In the genomic region with DNA sequence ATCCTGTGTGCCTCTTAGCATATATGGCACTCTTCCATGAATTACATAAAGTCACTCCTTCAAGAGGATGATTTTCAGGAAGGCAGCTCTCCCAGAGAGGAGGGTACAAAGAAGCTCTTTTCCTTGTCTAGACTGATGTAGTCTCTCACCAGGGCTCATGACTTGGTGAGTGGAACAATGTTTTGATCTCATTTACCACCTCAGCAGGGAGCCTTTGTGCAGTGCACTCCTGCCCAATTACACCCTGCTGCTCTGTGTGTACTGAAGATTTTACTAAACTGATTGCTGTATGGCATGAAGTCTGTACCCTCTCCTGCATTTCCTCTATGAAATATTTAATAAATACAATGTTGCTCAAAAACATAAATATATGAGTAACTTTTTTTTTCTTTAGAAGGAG, we compare ENCODE assay signal across 2 cellular contexts.
TF ChIP-seq lines count a peak whose summit lies in the region.

No MANE protein-coding gene starts in this region.

TF ChIP-seq in HEK293T, 16 proteins besides CTCF, POLR2A, EP300 and RAD21 (continued from another document):
- peak; percentile 35; the same call in 1 of the 2 replicates for TF ChIP-seq CTBP1 (IDR thresholded peaks at IDR 0.05; ENCODE audit: borderline replicate concordance)
- TF ChIP-seq, protein P1, sequence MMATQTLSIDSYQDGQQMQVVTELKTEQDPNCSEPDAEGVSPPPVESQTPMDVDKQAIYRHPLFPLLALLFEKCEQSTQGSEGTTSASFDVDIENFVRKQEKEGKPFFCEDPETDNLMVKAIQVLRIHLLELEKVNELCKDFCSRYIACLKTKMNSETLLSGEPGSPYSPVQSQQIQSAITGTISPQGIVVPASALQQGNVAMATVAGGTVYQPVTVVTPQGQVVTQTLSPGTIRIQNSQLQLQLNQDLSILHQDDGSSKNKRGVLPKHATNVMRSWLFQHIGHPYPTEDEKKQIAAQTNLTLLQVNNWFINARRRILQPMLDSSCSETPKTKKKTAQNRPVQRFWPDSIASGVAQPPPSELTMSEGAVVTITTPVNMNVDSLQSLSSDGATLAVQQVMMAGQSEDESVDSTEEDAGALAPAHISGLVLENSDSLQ (IDR thresholded peaks at IDR 0.05): no peak; the same call in 1 of the 2 replicates
- TF ChIP-seq LEF1 (IDR thresholded peaks at IDR 0.05; ENCODE audit: borderline replicate concordance): no peak; the same call in 1 of the 2 replicates
- TF ChIP-seq ELF4 (IDR thresholded peaks at IDR 0.05): no peak
- TF ChIP-seq ARNT (IDR thresholded peaks at IDR 0.05): peak; percentile 92
- TF ChIP-seq ZNF384 (IDR thresholded peaks at IDR 0.05): no peak
- no peak for TF ChIP-seq HDGF (IDR thresholded peaks at IDR 0.05; ENCODE audit: borderline replicate concordance)
- TF ChIP-seq L3MBTL2 (conservative IDR thresholded peaks at IDR 0.05): no peak
- no peak for TF ChIP-seq BHLHE40 (IDR thresholded peaks at IDR 0.05; ENCODE audit: borderline replicate concordance)

TF ChIP-seq in SK-N-SH, 30 proteins besides CTCF, POLR2A, EP300 and RAD21 (continued from another document):
- TF ChIP-seq TAF1 (IDR thresholded peaks at IDR 0.05; ENCODE audit: borderline replicate concordance, low read depth, low read length): no peak
- no peak for TF ChIP-seq FOXM1 (IDR thresholded peaks at IDR 0.05; ENCODE audit: low read depth)
- TF ChIP-seq NFIC (IDR thresholded peaks at IDR 0.05; ENCODE audit: borderline replicate concordance): no peak
- TF ChIP-seq USF2 (IDR thresholded peaks at IDR 0.05; ENCODE audit: borderline replicate concordance, low read depth, low read length): no peak
- no peak for TF ChIP-seq MXI1 (IDR thresholded peaks at IDR 0.05; ENCODE audit: low read depth, low read length)
- no peak for TF ChIP-seq USF1 (IDR thresholded peaks at IDR 0.05; ENCODE audit: borderline replicate concordance, low read depth)
- no peak for TF ChIP-seq MEF2A (IDR thresholded peaks at IDR 0.05; ENCODE audit: borderline replicate concordance, low read depth)
- TF ChIP-seq CHD2 (IDR thresholded peaks at IDR 0.05; ENCODE audit: low read length, partially characterized antibody): no peak
- TF ChIP-seq RFX5 (IDR thresholded peaks at IDR 0.05; ENCODE audit: low read length): no peak
- TF ChIP-seq, protein P2, sequence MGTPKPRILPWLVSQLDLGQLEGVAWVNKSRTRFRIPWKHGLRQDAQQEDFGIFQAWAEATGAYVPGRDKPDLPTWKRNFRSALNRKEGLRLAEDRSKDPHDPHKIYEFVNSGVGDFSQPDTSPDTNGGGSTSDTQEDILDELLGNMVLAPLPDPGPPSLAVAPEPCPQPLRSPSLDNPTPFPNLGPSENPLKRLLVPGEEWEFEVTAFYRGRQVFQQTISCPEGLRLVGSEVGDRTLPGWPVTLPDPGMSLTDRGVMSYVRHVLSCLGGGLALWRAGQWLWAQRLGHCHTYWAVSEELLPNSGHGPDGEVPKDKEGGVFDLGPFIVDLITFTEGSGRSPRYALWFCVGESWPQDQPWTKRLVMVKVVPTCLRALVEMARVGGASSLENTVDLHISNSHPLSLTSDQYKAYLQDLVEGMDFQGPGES (IDR thresholded peaks at IDR 0.05; ENCODE audit: low read depth, low read length): no peak
- no peak for TF ChIP-seq MAX (IDR thresholded peaks at IDR 0.05; ENCODE audit: low read depth)
- TF ChIP-seq, protein P3, sequence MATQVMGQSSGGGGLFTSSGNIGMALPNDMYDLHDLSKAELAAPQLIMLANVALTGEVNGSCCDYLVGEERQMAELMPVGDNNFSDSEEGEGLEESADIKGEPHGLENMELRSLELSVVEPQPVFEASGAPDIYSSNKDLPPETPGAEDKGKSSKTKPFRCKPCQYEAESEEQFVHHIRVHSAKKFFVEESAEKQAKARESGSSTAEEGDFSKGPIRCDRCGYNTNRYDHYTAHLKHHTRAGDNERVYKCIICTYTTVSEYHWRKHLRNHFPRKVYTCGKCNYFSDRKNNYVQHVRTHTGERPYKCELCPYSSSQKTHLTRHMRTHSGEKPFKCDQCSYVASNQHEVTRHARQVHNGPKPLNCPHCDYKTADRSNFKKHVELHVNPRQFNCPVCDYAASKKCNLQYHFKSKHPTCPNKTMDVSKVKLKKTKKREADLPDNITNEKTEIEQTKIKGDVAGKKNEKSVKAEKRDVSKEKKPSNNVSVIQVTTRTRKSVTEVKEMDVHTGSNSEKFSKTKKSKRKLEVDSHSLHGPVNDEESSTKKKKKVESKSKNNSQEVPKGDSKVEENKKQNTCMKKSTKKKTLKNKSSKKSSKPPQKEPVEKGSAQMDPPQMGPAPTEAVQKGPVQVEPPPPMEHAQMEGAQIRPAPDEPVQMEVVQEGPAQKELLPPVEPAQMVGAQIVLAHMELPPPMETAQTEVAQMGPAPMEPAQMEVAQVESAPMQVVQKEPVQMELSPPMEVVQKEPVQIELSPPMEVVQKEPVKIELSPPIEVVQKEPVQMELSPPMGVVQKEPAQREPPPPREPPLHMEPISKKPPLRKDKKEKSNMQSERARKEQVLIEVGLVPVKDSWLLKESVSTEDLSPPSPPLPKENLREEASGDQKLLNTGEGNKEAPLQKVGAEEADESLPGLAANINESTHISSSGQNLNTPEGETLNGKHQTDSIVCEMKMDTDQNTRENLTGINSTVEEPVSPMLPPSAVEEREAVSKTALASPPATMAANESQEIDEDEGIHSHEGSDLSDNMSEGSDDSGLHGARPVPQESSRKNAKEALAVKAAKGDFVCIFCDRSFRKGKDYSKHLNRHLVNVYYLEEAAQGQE (IDR thresholded peaks at IDR 0.05; ENCODE audit: low read depth, low read length): no peak
